In the genomic region with DNA sequence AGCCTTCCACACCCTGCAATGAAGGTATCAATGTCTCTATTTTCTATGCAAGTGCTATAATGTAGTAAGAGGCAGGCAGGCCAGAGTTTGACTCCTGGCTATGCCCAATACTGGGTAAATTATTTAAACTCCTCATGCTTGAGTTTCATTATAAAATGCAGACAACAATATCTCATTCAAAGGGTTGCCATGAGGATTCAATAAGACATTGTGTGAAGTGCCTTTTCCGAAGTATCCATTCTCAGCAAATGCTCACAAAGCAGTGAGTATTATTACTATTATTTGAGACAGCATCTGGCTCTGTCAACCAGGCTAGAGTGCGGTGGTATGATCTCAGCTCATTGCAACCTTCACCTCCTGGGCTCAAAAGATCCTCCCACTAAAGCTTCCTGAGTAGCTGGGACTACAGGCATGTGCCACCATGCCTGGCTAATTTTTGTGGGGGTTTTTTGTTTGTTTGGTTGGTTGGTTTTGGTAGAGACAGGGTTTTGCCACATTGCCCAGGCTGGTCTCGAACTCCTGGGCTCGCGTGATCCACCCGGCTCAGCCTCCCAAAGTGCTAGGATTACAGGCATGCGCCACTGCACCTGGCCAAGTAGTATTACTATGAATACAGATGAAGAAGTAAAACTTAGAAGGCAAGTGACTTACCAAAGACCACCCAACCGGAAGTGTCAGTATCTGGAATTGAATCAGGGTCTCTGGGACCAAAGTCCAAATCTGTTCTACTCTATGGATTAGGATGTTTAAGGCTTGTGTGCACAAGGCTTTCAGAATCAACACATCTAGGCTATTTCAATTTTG, we compare ENCODE assay signal across 17 cellular contexts. TPM values are rescaled to one million over a fixed set of nuclear protein-coding genes. Genes with fewer than 3 reads are reported as not detected.
DNase-seq lines count a peak whose midpoint lies in the region; ATAC-seq and TF ChIP-seq lines count a peak whose summit lies in the region.
"Had no signal": no experiment of that assay in that cellular context is flagged by ENCODE, and none has a peak within 500 bp of the region (broad histone marks: within the 10 kb centered on the region; RNA-seq: fewer than 3 reads in every experiment).

No MANE protein-coding gene starts in this region.

- H3K9ac ChIP-seq in PC-3 (ENCODE audit: low read length): no peak overlapping the region
- no peak overlapping the region for H3K9ac ChIP-seq in neural progenitor cell

- H3K9me3 ChIP-seq in CD4-positive, CD25-positive, alpha-beta regulatory T cell (ENCODE audit: control insufficient read depth in 2 of 2, low read length in 2 of 2): no peaks in the 10 kb centered on the region
- H3K9me3 ChIP-seq in PC-3 (ENCODE audit: low read length) (no peaks in the 10 kb centered on the region), neural progenitor cell (ENCODE audit: low read depth) (no peaks in the 10 kb centered on the region), OCI-LY7 (ENCODE audit: low read length) (no peaks in the 10 kb centered on the region)
- H3K9me3 ChIP-seq: MG63, uterus had no signal

- peaks cover 6 to 73% (median 45%) of the 10 kb centered on the region in 4 donors for H3K4me1 Mint-ChIP-seq in CD4-positive, CD25-positive, alpha-beta regulatory T cell
- H3K4me1 Mint-ChIP-seq in chondrocyte (ENCODE audit: low read depth) (peaks cover 64% of the 10 kb centered on the region), neural progenitor cell (peaks cover 57% of the 10 kb centered on the region)
- peaks cover 0 to 72% (median 0%) of the 10 kb centered on the region in 4 donors for H3K4me1 Mint-ChIP-seq in naive thymus-derived CD8-positive, alpha-beta T cell

- H3K36me3 ChIP-seq in CD4-positive, CD25-positive, alpha-beta regulatory T cell (ENCODE audit: control insufficient read depth, insufficient read depth, low read length): peaks cover 21% of the 10 kb centered on the region
- H3K36me3 ChIP-seq in PC-3 (ENCODE audit: low read depth, low read length) (peaks cover 70% of the 10 kb centered on the region), neural progenitor cell (no peaks in the 10 kb centered on the region), OCI-LY7 (ENCODE audit: insufficient read depth, low read length) (peaks cover 55% of the 10 kb centered on the region)
- H3K36me3 ChIP-seq: uterus had no signal

- no peaks in the 10 kb centered on the region for H3K27me3 Mint-ChIP-seq in CD4-positive, CD25-positive, alpha-beta regulatory T cell
- no peaks in the 10 kb centered on the region for H3K27me3 Mint-ChIP-seq in chondrocyte (ENCODE audit: low read depth)
- H3K27me3 Mint-ChIP-seq in neural progenitor cell (ENCODE audit: insufficient read depth, low read depth): no peaks in the 10 kb centered on the region
- peaks cover 0 to 7% (median 3%) of the 10 kb centered on the region in 5 donors for H3K27me3 Mint-ChIP-seq in naive thymus-derived CD8-positive, alpha-beta T cell

- H3K4me3 ChIP-seq in CD4-positive, CD25-positive, alpha-beta regulatory T cell (ENCODE audit: low read depth, low read length): no peak overlapping the region
- H3K4me3 ChIP-seq in PC-3 (ENCODE audit: low read length): no peak overlapping the region
- H3K4me3 ChIP-seq in neural progenitor cell: no peak overlapping the region
- no peak overlapping the region for H3K4me3 ChIP-seq in OCI-LY7 (ENCODE audit: low read depth, low read length, poor library complexity, severe bottlenecking)
- H3K4me3 ChIP-seq: MG63, uterus had no signal

- H3K9me3 Mint-ChIP-seq in CD4-positive, CD25-positive, alpha-beta regulatory T cell: no peaks in the 10 kb centered on the region
- no peaks in the 10 kb centered on the region for H3K9me3 Mint-ChIP-seq in chondrocyte (ENCODE audit: low read depth)
- H3K9me3 Mint-ChIP-seq in neural progenitor cell: peaks cover 2% of the 10 kb centered on the region
- H3K9me3 Mint-ChIP-seq in naive thymus-derived CD8-positive, alpha-beta T cell: peaks cover 0 to 3% (median 0%) of the 10 kb centered on the region in 9 donors
- H3K9me3 Mint-ChIP-seq: neural crest cell had no signal

- H3K4me1 ChIP-seq in CD4-positive, CD25-positive, alpha-beta regulatory T cell (ENCODE audit: control insufficient read depth, insufficient read depth, low read length, poor library complexity, severe bottlenecking): peaks cover 25% of the 10 kb centered on the region
- H3K4me1 ChIP-seq in PC-3 (ENCODE audit: insufficient read depth, low read length) (peaks cover 56% of the 10 kb centered on the region), neural progenitor cell (peaks cover 29% of the 10 kb centered on the region), OCI-LY7 (ENCODE audit: insufficient read depth, low read length, poor library complexity, severe bottlenecking) (peaks cover 22% of the 10 kb centered on the region)

- H3K36me3 Mint-ChIP-seq in CD4-positive, CD25-positive, alpha-beta regulatory T cell: peaks cover 7% of the 10 kb centered on the region
- peaks cover 3% of the 10 kb centered on the region for H3K36me3 Mint-ChIP-seq in chondrocyte (ENCODE audit: low read depth)
- peaks cover 9% of the 10 kb centered on the region for H3K36me3 Mint-ChIP-seq in neural progenitor cell
- H3K36me3 Mint-ChIP-seq in naive thymus-derived CD8-positive, alpha-beta T cell: no peaks in the 10 kb centered on the region

- H3K4me3 Mint-ChIP-seq in CD4-positive, CD25-positive, alpha-beta regulatory T cell: no peak overlapping the region
- H3K4me3 Mint-ChIP-seq in chondrocyte (ENCODE audit: unreplicated experiment): no peak overlapping the region
- H3K4me3 Mint-ChIP-seq in neural progenitor cell: no peak overlapping the region
- H3K4me3 Mint-ChIP-seq in naive thymus-derived CD8-positive, alpha-beta T cell: no peak overlapping the region
- H3K4me3 Mint-ChIP-seq: neural crest cell had no signal

- H3K27ac Mint-ChIP-seq in CD4-positive, CD25-positive, alpha-beta regulatory T cell: peak overlapping the region; percentile 73 to 91 (median 81)
- H3K27ac Mint-ChIP-seq in chondrocyte (ENCODE audit: unreplicated experiment) (peak overlapping the region; percentile 95), neural progenitor cell (peak overlapping the region; percentile 91)
- H3K27ac Mint-ChIP-seq in naive thymus-derived CD8-positive, alpha-beta T cell: peak overlapping the region in 1 of 10 donors; percentile 23

- no peak for ATAC-seq in CD4-positive, CD25-positive, alpha-beta regulatory T cell (ENCODE audit: low read depth in 2 of 2)
- ATAC-seq in PC-3 (no peak), GM18868 (IDR thresholded peaks at IDR 0.05; ENCODE audit: unreplicated experiment) (no peak)
- ATAC-seq in naive thymus-derived CD8-positive, alpha-beta T cell: no peak

- H3K27me3 ChIP-seq in CD4-positive, CD25-positive, alpha-beta regulatory T cell (ENCODE audit: control insufficient read depth, insufficient read depth, low read length): no peaks in the 10 kb centered on the region
- H3K27me3 ChIP-seq in PC-3 (ENCODE audit: low read length) (no peaks in the 10 kb centered on the region), neural progenitor cell (no peaks in the 10 kb centered on the region)
- H3K27me3 ChIP-seq: MG63, uterus had no signal

- TF ChIP-seq CTCF in PC-3 (conservative IDR thresholded peaks at IDR 0.05; ENCODE audit: low read depth, low read length) (no peak), chondrocyte (IDR thresholded peaks at IDR 0.05) (no peak), neural progenitor cell (IDR thresholded peaks at IDR 0.05) (no peak), OCI-LY7 (conservative IDR thresholded peaks at IDR 0.05; ENCODE audit: low read length) (no peak)

- H3K79me2 ChIP-seq in PC-3 (ENCODE audit: low read length) (peaks cover 92% of the 10 kb centered on the region), neural progenitor cell (ENCODE audit: low read depth) (no peaks in the 10 kb centered on the region), OCI-LY7 (ENCODE audit: insufficient read depth, low read depth, low read length) (no peaks in the 10 kb centered on the region; the same call in 1 of the 2 replicates)

- H3K9me2 ChIP-seq in PC-3 (replicated peaks; ENCODE audit: low read length) (no peaks in the 10 kb centered on the region; the same call in 1 of the 2 replicates), OCI-LY7 (ENCODE audit: insufficient read depth, low read length) (no peaks in the 10 kb centered on the region)

- H3K27ac ChIP-seq in CD4-positive, CD25-positive, alpha-beta regulatory T cell (ENCODE audit: insufficient read depth, low read length, poor library complexity, severe bottlenecking): peak overlapping the region; percentile 38
- H3K27ac ChIP-seq in PC-3 (ENCODE audit: low read length) (peak overlapping the region; percentile 88), neural progenitor cell (no peak overlapping the region), OCI-LY7 (ENCODE audit: low read depth, low read length, poor library complexity, severe bottlenecking) (no peak overlapping the region)
- H3K27ac ChIP-seq: uterus had no signal

- intact Hi-C loops in PC-3 (cut with micrococcal nuclease): no loop called here
- intact Hi-C loops in OCI-LY7 (cut with micrococcal nuclease; ENCODE audit: unreplicated experiment): no loop called here

- H2AFZ ChIP-seq in PC-3 (ENCODE audit: low read length): no peak overlapping the region
- no peak overlapping the region for H2AFZ ChIP-seq in neural progenitor cell (replicated peaks)
- no peak overlapping the region for H2AFZ ChIP-seq in OCI-LY7 (ENCODE audit: low read length)

- H3F3A ChIP-seq in PC-3 (ENCODE audit: low read length, unreplicated experiment) (peaks cover 23% of the 10 kb centered on the region), neural progenitor cell (ENCODE audit: low read depth) (peaks cover 3% of the 10 kb centered on the region)

- DNase-seq in CD4-positive, CD25-positive, alpha-beta regulatory T cell: no peak
- DNase-seq in PC-3 (no peak), chondrocyte (ENCODE audit: low spot score) (no peak), neural progenitor cell (ENCODE audit: low spot score) (no peak), OCI-LY7 (ENCODE audit: low spot score) (no peak), GM03348 (ENCODE audit: low spot score) (no peak)
- no peak for DNase-seq in naive thymus-derived CD8-positive, alpha-beta T cell
- DNase-seq: activated T-cell treated with anti-CD3 and anti-CD28 coated beads for 4 hours, mammary epithelial cell, MG63, NCI-H187 treated with DMSO at 0.1 percent for 48 hours, NCI-H446 treated with DMSO at 0.1 percent for 48 hours, SHP77, T1000, uterus had no signal

- H4K20me1 ChIP-seq in PC-3 (ENCODE audit: low read length) (no peaks in the 10 kb centered on the region), neural progenitor cell (ENCODE audit: low read depth) (peaks cover 10% of the 10 kb centered on the region), OCI-LY7 (ENCODE audit: insufficient read depth, low read length) (no peaks in the 10 kb centered on the region)

- peak overlapping the region; percentile 64 for H3K4me2 ChIP-seq in PC-3 (ENCODE audit: low read length)
- no peak overlapping the region for H3K4me2 ChIP-seq in neural progenitor cell
- no peak overlapping the region for H3K4me2 ChIP-seq in OCI-LY7 (ENCODE audit: low read length)

- BruUV-seq in PC-3 (replicated peaks; lab: Mats Ljungman, UMichigan) (no TSS peak), OCI-LY7 (replicated peaks; lab: Mats Ljungman, UMichigan) (no TSS peak)

- POLR2A ChIA-PET in PC-3 (lab: Charles Lee; ENCODE audit: unreplicated experiment) (no interaction called here), OCI-LY7 (lab: Charles Lee) (interaction anchor here (1.0 to 1.4 kb wide), 4 partner anchors 11 to 39 kb away, joined by 3 to 6 read pairs (median 5); no protein-coding TSS in a partner anchor)
- POLR2A ChIA-PET in naive thymus-derived CD8-positive, alpha-beta T cell (lab: Charles Lee): no interaction called here

- CTCF ChIA-PET in PC-3 (lab: Charles Lee) (no interaction called here), OCI-LY7 (lab: Charles Lee; ENCODE audit: unreplicated experiment) (no interaction called here)

RNA-seq across cellular contexts. Expression of gene ADAM19, which starts 18.8 kb away (rescaled TPM):
- total RNA-seq in CD4-positive, CD25-positive, alpha-beta regulatory T cell: 113 TPM
- 10 to 100 TPM in 1 of 4 donors, 1 to 10 TPM in 3; 5.5 to 10.9 (median 7.5) TPM for polyA plus RNA-seq in CD4-positive, CD25-positive, alpha-beta regulatory T cell
- total RNA-seq in PC-3 (2014; rRNA removed) (115 and 130 TPM in 2 replicates), chondrocyte (43.5 to 125 TPM (median 125 TPM) in 3 replicates), neural progenitor cell (ENCODE audit: low replicate concordance) (11.5 and 20.9 TPM in 2 replicates), OCI-LY7 (2022) (78.3 and 103 TPM in 2 replicates)
- 19.0 and 24.2 TPM in 2 replicates for total RNA-seq in OCI-LY7 (2014; rRNA removed; shearing (Covaris generic))
- total RNA-seq in naive thymus-derived CD8-positive, alpha-beta T cell: 1 to 10 TPM; 3.6 TPM
- polyA plus RNA-seq in naive thymus-derived CD8-positive, alpha-beta T cell: under 1 TPM in 2 of 3 donors, not detected in 1; 0.08 to 0.14 TPM

Comparison
In these comparisons a context has a peak if more than half of its experiments do, and no peak if none do; other contexts are left out.
1. H3K27ac ChIP-seq: peak in CD4-positive, CD25-positive, alpha-beta regulatory T cell (single experiment) and PC-3 (single experiment); none in neural progenitor cell (single experiment) and OCI-LY7 (single experiment).